ENCODE assay signal across 8 cellular contexts in the genomic region with DNA sequence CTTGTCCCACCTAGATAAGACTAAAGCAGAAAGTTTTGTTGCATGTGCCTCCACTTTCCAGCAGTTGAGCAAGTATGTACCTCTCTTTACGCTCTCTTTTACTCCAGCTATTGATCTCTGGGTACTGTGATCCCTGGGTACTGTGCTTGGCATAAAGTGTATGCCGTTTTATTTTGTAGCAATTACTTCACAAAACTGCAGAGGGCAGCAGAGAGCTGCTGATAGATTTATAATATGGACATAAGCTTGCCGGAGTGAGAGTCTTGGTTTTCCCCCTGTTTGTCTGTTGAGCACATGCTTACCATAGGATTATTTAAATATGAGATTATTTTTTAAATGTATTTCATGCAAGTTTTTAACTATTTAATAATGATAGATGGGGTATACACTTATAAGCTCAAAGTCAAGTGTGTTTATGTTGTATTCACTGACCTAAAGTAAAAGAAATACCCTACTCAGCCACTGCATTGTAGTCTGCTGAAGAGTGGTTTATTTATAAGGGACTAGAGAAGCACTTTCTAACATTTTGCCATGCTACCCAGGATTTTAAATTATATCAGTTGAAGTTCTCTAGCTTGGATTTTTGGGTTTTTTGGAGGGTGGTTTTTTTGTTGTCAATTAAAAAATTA. TPM values are rescaled to one million over a fixed set of nuclear protein-coding genes. Genes with fewer than 3 reads are reported as not detected.
DNase-seq lines count a peak whose midpoint lies in the region; ATAC-seq, FAIRE-seq and TF ChIP-seq lines count a peak whose summit lies in the region.

No MANE protein-coding gene starts in this region.

- FAIRE-seq in H54 (lab: Jason Lieb, UNC), result peak; percentile 38

- in situ Hi-C loops in Panc1 (cut with HindIII; ENCODE audit: low pct_unique_long_range_greater_than_20kb, low sequenced_read_pairs), result no loop called here

- WGBS in gastroesophageal sphincter (ENCODE audit: low coverage in 1 of 2), 2 donors, result 0 to 10% methylated on average over 2 to 3 of the region's 3 CpGs
- WGBS in trophoblast cell (ENCODE audit: extremely low coverage, insufficient coverage, insufficient read length), result no CpG with 5 or more reads among the region's 3 CpGs

- no peak overlapping the region for H3K27ac ChIP-seq in Panc1 (ENCODE audit: low read length)
- H3K27ac ChIP-seq in gastroesophageal sphincter, result no peak overlapping the region
- H3K27ac ChIP-seq in trophoblast cell (ENCODE audit: low read depth, low read length), result no peak overlapping the region

- H3K27me3 ChIP-seq in Panc1 (ENCODE audit: control insufficient read depth, insufficient read depth, low read length) (no peaks in the 10 kb centered on the region), gastroesophageal sphincter (no peaks in the 10 kb centered on the region), trophoblast cell (ENCODE audit: insufficient read depth, low read length) (no peaks in the 10 kb centered on the region)

- H3K4me3 ChIP-seq in Panc1 (ENCODE audit: low read depth in 2 of 2, low read length in 2 of 2) (no peak overlapping the region), gastroesophageal sphincter (no peak overlapping the region), trophoblast cell (ENCODE audit: low read depth, low read length) (no peak overlapping the region)

- TF ChIP-seq POLR2A in H54 (IDR thresholded peaks at IDR 0.05; ENCODE audit: low read depth, low read length), result no peak
- no peak for TF ChIP-seq POLR2A in gastroesophageal sphincter (IDR thresholded peaks at IDR 0.05)

- H2AK5ac ChIP-seq in trophoblast cell (ENCODE audit: low read length), result no peak overlapping the region

- no peak overlapping the region for H3K14ac ChIP-seq in trophoblast cell (ENCODE audit: low read length)

- no peak overlapping the region for H3K9ac ChIP-seq in trophoblast cell (ENCODE audit: low read length)

- H2BK120ac ChIP-seq in trophoblast cell (ENCODE audit: insufficient read depth, low read length, poor library complexity), result no peak overlapping the region

- CTCF ChIA-PET in GM10248 (lab: Yijun Ruan, JAX) (interaction anchor here (0.6 to 3.8 kb wide), 62 partner anchors 8 to 772 kb away, joined by 3 to 73 read pairs (median 4); partner anchors contain the start of genes FAM200C, PTTG1 and TTC1), Panc1 (lab: Charles Lee) (interaction anchor here (0.5 to 1.8 kb wide), 10 partner anchors 12 to 873 kb away, joined by 3 to 25 read pairs (median 4); partner anchors contain the start of gene TTC1)

- no peak overlapping the region for H2BK5ac ChIP-seq in trophoblast cell (ENCODE audit: low read depth, low read length, poor library complexity)

- POLR2A ChIA-PET in GM10248 (lab: Yijun Ruan, JAX) (interaction anchor here (0.6 to 1.0 kb wide), 3 partner anchors 13 to 398 kb away, joined by 3 to 6 read pairs (median 3); partner anchors contain the start of gene TTC1), Panc1 (lab: Charles Lee) (interaction anchor here (0.5 kb wide), 1 partner anchor 306 kb away, joined by 5 read pairs; no protein-coding TSS in a partner anchor)

- ATAC-seq in Panc1, result peak; percentile 92
- peak; percentile 70 for ATAC-seq in gastroesophageal sphincter

- no peaks in the 10 kb centered on the region for H3K79me2 ChIP-seq in trophoblast cell (ENCODE audit: control insufficient read depth, insufficient read depth, low read length, poor library complexity)

- peak; percentile 59 for DNase-seq in GM10248 (ENCODE audit: extremely low spot score)
- DNase-seq in H54 (ENCODE audit: insufficient read length, low spot score), result peak; percentile 26
- peak; percentile 61 for DNase-seq in LHCN-M2 (ENCODE audit: low read depth)
- peak; percentile 43 for DNase-seq in Panc1 (ENCODE audit: low read depth, low spot score)
- DNase-seq in activated naive CD4-positive, alpha-beta T cell treated with Interleukin-2 at 50 U/mL for 16 hours, result peak; percentile 30
- DNase-seq in trophoblast cell, result peak; percentile 35 to 87
- DNase-seq in mesenteric fat pad (ENCODE audit: low spot score), result no peak

- H3K18ac ChIP-seq in trophoblast cell (ENCODE audit: low read length), result no peak overlapping the region

- no peak overlapping the region for H2BK12ac ChIP-seq in trophoblast cell (ENCODE audit: low read length)

- H4K8ac ChIP-seq in trophoblast cell (ENCODE audit: low read depth, low read length), result no peak overlapping the region

- no peak overlapping the region for H2AFZ ChIP-seq in trophoblast cell (ENCODE audit: insufficient read depth, low read length, poor library complexity)

- H3K9me3 ChIP-seq in Panc1 (ENCODE audit: control insufficient read depth, insufficient read depth, low read depth, low read length), result no peaks in the 10 kb centered on the region
- H3K9me3 ChIP-seq in gastroesophageal sphincter, result no peaks in the 10 kb centered on the region
- H3K9me3 ChIP-seq in trophoblast cell (ENCODE audit: insufficient read depth, low read depth, low read length), result no peaks in the 10 kb centered on the region

- no peak overlapping the region for H3K4me2 ChIP-seq in trophoblast cell (ENCODE audit: low read length)

- no peak overlapping the region for H4K12ac ChIP-seq in trophoblast cell (ENCODE audit: low read depth, low read length)

- H3K23ac ChIP-seq in trophoblast cell (ENCODE audit: low read length), result no peak overlapping the region

- no TSS peak for BruUV-seq in Panc1 (replicated peaks; lab: Mats Ljungman, UMichigan)

- H3K36me3 ChIP-seq in Panc1 (ENCODE audit: control insufficient read depth, insufficient read depth, low read length) (no peaks in the 10 kb centered on the region), gastroesophageal sphincter (peaks cover 0 to 55% of the 10 kb centered on the region in 2 donors), trophoblast cell (ENCODE audit: control insufficient read depth in 1 of 2, insufficient read depth in 2 of 2, low read length in 2 of 2) (peaks cover 7% of the 10 kb centered on the region in 2 experiments)

- H3K79me1 ChIP-seq in trophoblast cell (ENCODE audit: low read length), result no peaks in the 10 kb centered on the region

- TF ChIP-seq CTCF in GM10248 (IDR thresholded peaks at IDR 0.05; ENCODE audit: control extremely low read depth, extremely low read depth, low read depth, missing control alignments) (peak; percentile 69), Panc1 (IDR thresholded peaks at IDR 0.05) (peak; percentile 88), gastroesophageal sphincter (IDR thresholded peaks at IDR 0.05) (peak; percentile 79 to 87 (median 81))

- no peak overlapping the region for H4K91ac ChIP-seq in trophoblast cell (ENCODE audit: low read depth, low read length)

- peaks cover 4% of the 10 kb centered on the region; the same call in 1 of the 2 replicates for H3K4me1 ChIP-seq in Panc1 (ENCODE audit: control insufficient read depth, insufficient read depth, low read length)
- H3K4me1 ChIP-seq in gastroesophageal sphincter, result peaks cover 4 to 30% (median 9%) of the 10 kb centered on the region in 3 donors
- H3K4me1 ChIP-seq in trophoblast cell (ENCODE audit: control insufficient read depth in 1 of 2, insufficient read depth in 2 of 2, low read length in 2 of 2), result no peaks in the 10 kb centered on the region

- intact Hi-C loops in Panc1 (cut with micrococcal nuclease; ENCODE audit: unreplicated experiment), result loop anchor here (5.0 kb wide), 2 partner anchors 325 to 370 kb away; no protein-coding TSS in a partner anchor

- no peak overlapping the region for H3K4ac ChIP-seq in trophoblast cell (ENCODE audit: low read depth, low read length)

- TF ChIP-seq EP300 in gastroesophageal sphincter (IDR thresholded peaks at IDR 0.05), result no peak

RNA-seq across cellular contexts. Expression of gene TTC1, which starts 13.0 kb away (rescaled TPM):
- total RNA-seq in LHCN-M2 (2014; rRNA removed), result 55.5 and 63.7 TPM in 2 replicates
- 61.1 TPM for polyA plus RNA-seq in LHCN-M2 (2012)
- 67.6 TPM for total RNA-seq in Panc1 (2021; ENCODE audit: unreplicated experiment)
- polyA plus RNA-seq in Panc1 (2012; ENCODE audit: insufficient read length), result 67.7 TPM
- total RNA-seq in gastroesophageal sphincter, result 10 to 100 TPM; 39.3 to 62.9 (median 58.9) TPM
- polyA plus RNA-seq in trophoblast cell (2013), result 61.8 and 63.9 TPM in 2 replicates
- total RNA-seq in mesenteric fat pad, result 43.2 TPM
